ENCODE assay signal across 39 cellular contexts in the genomic region with DNA sequence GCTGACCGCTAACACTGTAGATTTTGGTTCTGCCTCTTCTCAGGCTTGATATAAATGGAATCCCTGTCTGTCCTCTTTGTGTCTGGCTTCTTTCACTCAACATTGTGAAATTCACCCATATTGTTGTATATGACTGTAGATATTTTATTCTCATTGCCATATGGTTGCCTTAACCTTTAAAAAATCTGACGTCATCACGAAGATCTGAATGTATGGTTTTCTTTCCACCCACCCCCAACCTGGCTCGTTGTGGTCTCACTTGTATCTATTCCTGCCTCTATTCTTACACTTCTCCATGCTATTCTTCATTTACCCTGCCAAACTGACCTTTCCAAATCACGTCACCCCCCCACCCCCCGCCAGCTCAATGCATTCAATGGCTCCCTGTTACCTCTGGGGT. TPM values are rescaled to one million over a fixed set of nuclear protein-coding genes. Genes with fewer than 3 reads are reported as not detected.
"Had no signal": no experiment of that assay in that cellular context is flagged by ENCODE, and none has a peak within 500 bp of the region (broad histone marks: within the 10 kb centered on the region; RNA-seq: fewer than 3 reads in every experiment).

No MANE protein-coding gene starts in this region.

- DNase-seq: Karpas-422, Kasumi-1, MG63, MM.1S, MV-4-11, NCI-H1048, NCI-H1092, NCI-H1092 treated with DMSO at 0.1 percent for 48 hours, NCI-H1105, NCI-H1105 treated with DMSO at 0.1 percent for 48 hours, NCI-H1417, NCI-H1417 treated with DMSO at 0.1 percent for 48 hours, NCI-H1436, NCI-H1436 treated with DMSO at 0.1 percent for 48 hours, NCI-H146, NCI-H1694, NCI-H1694 treated with DMSO at 0.1 percent for 48 hours, NCI-H187, NCI-H187 treated with DMSO at 0.1 percent for 48 hours, NCI-H1930, NCI-H2029, NCI-H2029 treated with DMSO at 0.1 percent for 48 hours, NCI-H2081, NCI-H2081 treated with DMSO at 0.1 percent for 48 hours, NCI-H2107, NCI-H2171, NCI-H2171 treated with DMSO at 0.1 percent for 48 hours, NCI-H2227 treated with DMSO at 0.1 percent for 48 hours, NCI-H226, NCI-H345, NCI-H446, NCI-H446 treated with DMSO at 0.1 percent for 48 hours, NCI-H510A, NCI-H510A treated with DMSO at 0.1 percent for 48 hours, NCI-H524 had no signal

- H3K36me3 ChIP-seq: MG63 had no signal

- H3K9me3 ChIP-seq: MG63 had no signal

- H3K4me3 ChIP-seq: MG63 had no signal

RNA-seq across cellular contexts. Expression of a gene that starts 21.9 kb away (rescaled TPM):
- total RNA-seq: LHCN-M2, M059J, MCF 10A, NCI-H460 had no signal

RNA-seq across cellular contexts. Expression of a gene that starts 23.8 kb away (rescaled TPM):
- total RNA-seq: LHCN-M2, M059J, MCF 10A had no signal
